30 cellular contexts compared by ENCODE assay signal in the genomic region with DNA sequence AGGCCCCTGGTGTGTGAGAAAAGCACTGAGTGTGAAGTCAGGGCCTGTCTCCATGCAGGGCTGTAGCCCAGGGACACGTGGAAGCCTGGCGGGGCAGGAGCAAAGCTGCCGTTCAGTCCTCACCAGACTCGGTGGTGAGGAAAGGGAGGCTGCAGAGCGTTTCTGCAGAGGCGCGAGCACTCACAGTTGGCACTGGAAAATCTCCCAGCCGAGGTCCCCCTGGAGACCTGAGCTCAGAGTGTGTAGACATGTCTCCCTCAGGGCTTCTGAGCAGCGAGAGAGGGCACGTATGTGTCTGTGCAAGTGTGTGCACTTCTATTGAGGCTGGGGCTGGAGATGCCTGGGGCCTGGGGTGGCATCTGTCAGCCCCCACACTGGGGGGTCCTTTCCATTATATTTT. TPM values are rescaled to one million over a fixed set of nuclear protein-coding genes. Genes with fewer than 3 reads are reported as not detected.
"Had no signal": no experiment of that assay in that cellular context is flagged by ENCODE, and none has a peak within 500 bp of the region (broad histone marks: within the 10 kb centered on the region; RNA-seq: fewer than 3 reads in every experiment).

No MANE protein-coding gene starts in this region.

- H3K4me1 Mint-ChIP-seq: activated naive CD8-positive, alpha-beta T cell treated with anti-CD3 and anti-CD28 coated beads, Interleukin-2, amount 50 U/mL, for 24 hours; activated T-helper 17 cell treated with anti-CD3 and anti-CD28 coated beads, Interleukin-2, amount 50 U/mL, for 72 hours; endodermal cell had no signal

- H3K27ac Mint-ChIP-seq: activated B cell treated with CpG ODN at 0.5 μM for 24 hours; activated CD8-positive, alpha-beta T cell treated with anti-CD3 and anti-CD28 coated beads for 36 hours; activated naive CD4-positive, alpha-beta T cell treated with anti-CD3 and anti-CD28 coated beads, Interleukin-2, amount 50 U/mL, for 24 hours; activated naive CD8-positive, alpha-beta T cell treated with anti-CD3 and anti-CD28 coated beads, Interleukin-2, amount 50 U/mL, for 24 hours; activated T-helper 17 cell treated with anti-CD3 and anti-CD28 coated beads, Interleukin-2, amount 50 U/mL, for 72 hours; dendritic cell treated with granulocyte-macrophage colony-stimulating factor and Interleukin-4, amounts not matched to agents 40 ng/mL and 50 ng/mL, for 4 days; natural killer cell treated with Interleukin-12 subunit alpha and Interleukin-12 subunit beta and Interleukin-15 and Interleukin-18, amount 100 ng/mL, for 72 hours; progenitor cell of endocrine pancreas; stimulated activated memory B cell treated with anti-CD40 and anti-IgM and Interleukin-4, amounts not matched to agents 10 μg/mL and 1 μg/mL and 100 μg/mL, for 72 hours had no signal

- H3K36me3 ChIP-seq: neutrophil, ovary, sigmoid colon, thyroid gland, upper lobe of left lung had no signal

- H3K4me3 Mint-ChIP-seq: activated CD8-positive, alpha-beta T cell treated with anti-CD3 and anti-CD28 coated beads for 36 hours; activated naive CD4-positive, alpha-beta T cell treated with anti-CD3 and anti-CD28 coated beads, Interleukin-2, amount 50 U/mL, for 24 hours; activated naive CD8-positive, alpha-beta T cell treated with anti-CD3 and anti-CD28 coated beads, Interleukin-2, amount 50 U/mL, for 24 hours; activated T-cell treated with anti-CD3 and anti-CD28 coated beads, Interleukin-2, amount 50 U/mL, for 4 hours; activated T-helper 17 cell treated with anti-CD3 and anti-CD28 coated beads, Interleukin-2, amount 50 U/mL, for 72 hours; dendritic cell treated with granulocyte-macrophage colony-stimulating factor and Interleukin-4, amounts not matched to agents 40 ng/mL and 50 ng/mL, for 4 days; endodermal cell; natural killer cell treated with Interleukin-12 subunit alpha and Interleukin-12 subunit beta and Interleukin-15 and Interleukin-18, amount 100 ng/mL, for 72 hours; stimulated activated memory B cell treated with anti-CD40 and anti-IgM and Interleukin-4, amounts not matched to agents 10 μg/mL and 1 μg/mL and 100 μg/mL, for 72 hours; stimulated activated naive CD8-positive, alpha-beta T cell treated with anti-CD3 and anti-CD28 coated beads, Interleukin-15, amount 100 ng/mL, for 72 hours had no signal

- H3K9me3 Mint-ChIP-seq: activated B cell treated with CpG ODN at 0.5 μM for 24 hours; activated CD8-positive, alpha-beta T cell treated with anti-CD3 and anti-CD28 coated beads for 36 hours; activated naive CD4-positive, alpha-beta T cell treated with anti-CD3 and anti-CD28 coated beads, Interleukin-2, amount 50 U/mL, for 24 hours; activated naive CD8-positive, alpha-beta T cell treated with anti-CD3 and anti-CD28 coated beads, Interleukin-2, amount 50 U/mL, for 24 hours; activated T-cell treated with anti-CD3 and anti-CD28 coated beads, Interleukin-2, amount 50 U/mL, for 4 hours; activated T-helper 17 cell treated with anti-CD3 and anti-CD28 coated beads, Interleukin-2, amount 50 U/mL, for 72 hours; dendritic cell treated with granulocyte-macrophage colony-stimulating factor and Interleukin-4, amounts not matched to agents 40 ng/mL and 50 ng/mL, for 4 days; endodermal cell; natural killer cell treated with Interleukin-12 subunit alpha and Interleukin-12 subunit beta and Interleukin-15 and Interleukin-18, amount 100 ng/mL, for 72 hours; stimulated activated memory B cell treated with anti-CD40 and anti-IgM and Interleukin-4, amounts not matched to agents 10 μg/mL and 1 μg/mL and 100 μg/mL, for 72 hours; stimulated activated naive CD8-positive, alpha-beta T cell treated with anti-CD3 and anti-CD28 coated beads, Interleukin-15, amount 100 ng/mL, for 72 hours had no signal

- H3K27me3 ChIP-seq: ovary, sigmoid colon, thyroid gland, upper lobe of left lung had no signal

- H3K9me3 ChIP-seq: mucosa of descending colon, neutrophil, ovary, sigmoid colon, thyroid gland, upper lobe of left lung had no signal

- ATAC-seq: activated CD8-positive, alpha-beta T cell treated with anti-CD3 and anti-CD28 coated beads for 36 hours; activated naive CD8-positive, alpha-beta T cell treated with anti-CD3 and anti-CD28 coated beads, Interleukin-2, amount 50 U/mL, for 24 hours; activated T-cell treated with anti-CD3 and anti-CD28 coated beads, Interleukin-2, amount 50 U/mL, for 4 hours; activated T-helper 17 cell treated with anti-CD3 and anti-CD28 coated beads, Interleukin-2, amount 50 U/mL, for 72 hours; esophagus mucosa; left cardiac atrium; left ventricle myocardium superior; mucosa of descending colon; natural killer cell treated with Interleukin-12 subunit alpha and Interleukin-12 subunit beta and Interleukin-15 and Interleukin-18, amount 100 ng/mL, for 72 hours; stimulated activated naive CD8-positive, alpha-beta T cell treated with anti-CD3 and anti-CD28 coated beads, Interleukin-15, amount 100 ng/mL, for 72 hours had no signal

- H3K27ac ChIP-seq: neutrophil, ovary, sigmoid colon, thyroid gland, upper lobe of left lung had no signal

- DNase-seq: activated B cell treated with CpG ODN at 0.5 μM for 24 hours; activated CD4-positive, alpha-beta T cell treated with anti-CD3 and anti-CD28 coated beads, Interleukin-2, amount 50 U/mL, for 1 hour; activated CD8-positive, alpha-beta T cell treated with anti-CD3 and anti-CD28 coated beads for 36 hours; activated naive CD8-positive, alpha-beta T cell treated with anti-CD3 and anti-CD28 coated beads, Interleukin-2, amount 50 U/mL, for 24 hours; activated T-cell treated with anti-CD3 and anti-CD28 coated beads, Interleukin-2, amount 50 U/mL, for 4 hours; amygdala; caudate nucleus; endodermal cell; foreskin fibroblast; head of caudate nucleus; hippocampal formation; left cardiac atrium; left ventricle myocardium superior; mucosa of descending colon; ovary; sigmoid colon; small intestine; stimulated activated CD4-positive, alpha-beta T cell treated with anti-CD3 and anti-CD28 coated beads, Interleukin-4, amount 100 ng/mL, for 4 hours; stimulated activated CD8-positive, alpha-beta memory T cell treated with anti-CD3 and anti-CD28 coated beads, Interleukin-4, amount 100 ng/mL, for 48 hours; stimulated activated naive CD8-positive, alpha-beta T cell treated with anti-CD3 and anti-CD28 coated beads, Interleukin-15, amount 100 ng/mL, for 72 hours; thyroid gland; upper lobe of left lung had no signal

- H3K36me3 Mint-ChIP-seq: activated naive CD4-positive, alpha-beta T cell treated with anti-CD3 and anti-CD28 coated beads, Interleukin-2, amount 50 U/mL, for 24 hours; natural killer cell treated with Interleukin-12 subunit alpha and Interleukin-12 subunit beta and Interleukin-15 and Interleukin-18, amount 100 ng/mL, for 72 hours; stimulated activated memory B cell treated with anti-CD40 and anti-IgM and Interleukin-4, amounts not matched to agents 10 μg/mL and 1 μg/mL and 100 μg/mL, for 72 hours had no signal

- H3K4me3 ChIP-seq: mucosa of descending colon, ovary, sigmoid colon, thyroid gland, upper lobe of left lung had no signal

RNA-seq across cellular contexts. Expression of gene HHIPL1, which starts 11.0 kb away (rescaled TPM):
- total RNA-seq: activated B cell treated with CpG ODN at 0.5 μM for 24 hours; activated T-cell treated with anti-CD3 and anti-CD28 coated beads, Interleukin-2, amount 50 U/mL, for 4 hours; natural killer cell treated with Interleukin-12 subunit alpha and Interleukin-12 subunit beta and Interleukin-15 and Interleukin-18, amount 100 ng/mL, for 72 hours had no signal

RNA-seq across cellular contexts. Expression of gene CYP46A1, which starts 50.2 kb away (rescaled TPM):
- total RNA-seq: activated B cell treated with CpG ODN at 0.5 μM for 24 hours, esophagus mucosa had no signal
